10 cellular contexts compared by ENCODE assay signal in the genomic region with DNA sequence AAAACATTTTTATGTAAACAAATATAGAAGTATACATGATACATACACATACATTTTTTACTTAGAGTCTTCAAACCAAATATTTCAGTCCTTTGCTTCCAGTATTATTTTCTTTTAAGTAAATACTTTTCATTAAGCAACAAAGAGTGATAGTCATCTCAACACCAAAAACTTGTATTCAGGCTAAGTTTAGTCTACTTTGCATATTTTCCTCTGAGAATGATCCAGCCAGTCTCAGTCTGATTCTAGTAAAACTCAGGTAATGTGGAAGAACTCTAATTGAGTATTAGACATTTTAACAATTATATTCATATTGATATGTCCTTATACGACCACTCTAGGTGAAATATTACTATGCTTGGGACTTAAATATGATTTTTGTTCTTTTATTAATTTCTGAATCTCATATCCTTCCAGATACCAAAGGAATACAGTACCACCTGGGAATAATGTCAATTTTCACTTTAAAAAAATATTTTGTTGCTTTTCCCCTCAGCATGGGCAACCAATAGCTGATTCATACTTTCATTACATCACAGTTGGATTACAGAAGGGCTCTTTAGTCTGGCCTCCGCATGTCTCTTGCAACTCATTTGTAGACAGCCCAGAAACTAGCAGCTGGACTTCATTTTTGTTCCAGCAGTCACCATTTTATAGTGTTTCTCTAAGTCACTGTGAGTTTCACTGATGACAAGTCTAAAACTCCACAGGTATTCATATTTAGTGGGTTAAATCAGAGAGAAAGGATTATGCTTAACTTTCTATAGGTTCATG.
A peak's percentile ranks its signal among the peaks of the same experiment; 100 is the strongest.
DNase-seq lines count a peak whose midpoint lies in the region; ATAC-seq and TF ChIP-seq lines count a peak whose summit lies in the region.
"Had no signal": no experiment of that assay in that cellular context is flagged by ENCODE, and none has a peak within 500 bp of the region (broad histone marks: within the 10 kb centered on the region; RNA-seq: fewer than 3 reads in every experiment).

No MANE protein-coding gene starts in this region.

- H3K27ac ChIP-seq in Peyer's patch = no peak overlapping the region
- no peak overlapping the region for H3K27ac ChIP-seq in hepatocyte

- no peaks in the 10 kb centered on the region for H3K9me3 Mint-ChIP-seq in stimulated activated naive B cell treated with anti-CD40 and anti-IgM and Interleukin-4, amounts not matched to agents 10 μg/mL and 1 μg/mL and 100 μg/mL, for 72 hours
- H3K9me3 Mint-ChIP-seq: T-helper 1 cell treated with Interleukin-12 subunit alpha and Interleukin-12 subunit beta and Interleukin-4 antibody, amounts not matched to agents 30 μg/mL and 1 μg/mL, for 36 hours had no signal

- H3K9me3 ChIP-seq in Peyer's patch = no peaks in the 10 kb centered on the region
- no peaks in the 10 kb centered on the region for H3K9me3 ChIP-seq in hepatocyte (ENCODE audit: low read depth)
- H3K9me3 ChIP-seq: esophagus muscularis mucosa had no signal

- H2AFZ ChIP-seq in hepatocyte = no peak overlapping the region

- H3K36me3 ChIP-seq in Peyer's patch (no peaks in the 10 kb centered on the region), hepatocyte (replicated peaks; ENCODE audit: insufficient read depth, low read depth) (no peaks in the 10 kb centered on the region)
- H3K36me3 ChIP-seq: esophagus muscularis mucosa had no signal

- H4K20me1 ChIP-seq in hepatocyte (ENCODE audit: insufficient read depth, poor library complexity, severe bottlenecking) = no peaks in the 10 kb centered on the region

- peak; percentile 86 for ATAC-seq in GM18868 (IDR thresholded peaks at IDR 0.05; ENCODE audit: unreplicated experiment)
- peak; percentile 79 for ATAC-seq in HG02852 (IDR thresholded peaks at IDR 0.05; ENCODE audit: unreplicated experiment)
- peak; percentile 63 to 85 for ATAC-seq in stimulated activated naive B cell treated with anti-CD40 and anti-IgM and Interleukin-4, amounts not matched to agents 10 μg/mL and 1 μg/mL and 100 μg/mL, for 72 hours (replicated peaks)

- no peak overlapping the region for H3K27ac Mint-ChIP-seq in stimulated activated naive B cell treated with anti-CD40 and anti-IgM and Interleukin-4, amounts not matched to agents 10 μg/mL and 1 μg/mL and 100 μg/mL, for 72 hours
- H3K27ac Mint-ChIP-seq: T-helper 1 cell treated with Interleukin-12 subunit alpha and Interleukin-12 subunit beta and Interleukin-4 antibody, amounts not matched to agents 30 μg/mL and 1 μg/mL, for 36 hours had no signal

- TF ChIP-seq POLR2A in Peyer's patch (IDR thresholded peaks at IDR 0.05) = no peak

- H3K79me2 ChIP-seq in hepatocyte = no peaks in the 10 kb centered on the region

- H3K27me3 ChIP-seq in Peyer's patch (no peaks in the 10 kb centered on the region), hepatocyte (no peaks in the 10 kb centered on the region)
- H3K27me3 ChIP-seq: esophagus muscularis mucosa had no signal

- H3K9me2 ChIP-seq in hepatocyte (replicated peaks; ENCODE audit: insufficient read depth) = no peaks in the 10 kb centered on the region

- peak; percentile 68 for DNase-seq in epithelial cell of esophagus (ENCODE audit: low read depth)
- DNase-seq in stimulated activated naive B cell treated with anti-CD40 and anti-IgM and Interleukin-4, amounts not matched to agents 10 μg/mL and 1 μg/mL and 100 μg/mL, for 72 hours = no peak
- DNase-seq in Peyer's patch = no peak
- DNase-seq in hepatocyte (ENCODE audit: low spot score) = no peak
- no peak for DNase-seq in NCI-H146 treated with DMSO at 0.1 percent for 48 hours (lab: John Stamatoyannopoulos, UW; ENCODE audit: unreplicated experiment)
- no peak for DNase-seq in retina

- 83% methylated on average over 2 of the region's 2 CpGs for WGBS in hepatocyte (ENCODE audit: low lambda C conversion rate, missing lambda C conversion rate)

- H3K4me2 ChIP-seq in hepatocyte = no peak overlapping the region

- H3K4me3 ChIP-seq in epithelial cell of esophagus (ENCODE audit: low read length) (no peak overlapping the region), Peyer's patch (no peak overlapping the region), hepatocyte (no peak overlapping the region)
- H3K4me3 ChIP-seq: esophagus muscularis mucosa had no signal

- no peak overlapping the region for H3K4me3 Mint-ChIP-seq in stimulated activated naive B cell treated with anti-CD40 and anti-IgM and Interleukin-4, amounts not matched to agents 10 μg/mL and 1 μg/mL and 100 μg/mL, for 72 hours
- H3K4me3 Mint-ChIP-seq: T-helper 1 cell treated with Interleukin-12 subunit alpha and Interleukin-12 subunit beta and Interleukin-4 antibody, amounts not matched to agents 30 μg/mL and 1 μg/mL, for 36 hours had no signal

- H3K36me3 Mint-ChIP-seq in stimulated activated naive B cell treated with anti-CD40 and anti-IgM and Interleukin-4, amounts not matched to agents 10 μg/mL and 1 μg/mL and 100 μg/mL, for 72 hours = no peaks in the 10 kb centered on the region

- H3K27me3 Mint-ChIP-seq in stimulated activated naive B cell treated with anti-CD40 and anti-IgM and Interleukin-4, amounts not matched to agents 10 μg/mL and 1 μg/mL and 100 μg/mL, for 72 hours = no peaks in the 10 kb centered on the region

- TF ChIP-seq CTCF in epithelial cell of esophagus (IDR thresholded peaks at IDR 0.05; ENCODE audit: insufficient read depth, low read depth, low read length, missing control alignments) (no peak), Peyer's patch (IDR thresholded peaks at IDR 0.05) (no peak), hepatocyte (IDR thresholded peaks at IDR 0.05; ENCODE audit: poor library complexity) (no peak)

- peaks cover 0 to 8% (median 0%) of the 10 kb centered on the region in 4 donors for H3K4me1 ChIP-seq in Peyer's patch
- peaks cover 12% of the 10 kb centered on the region for H3K4me1 ChIP-seq in hepatocyte (ENCODE audit: insufficient read depth)

- peaks cover 6 to 14% of the 10 kb centered on the region in 2 donors for H3K4me1 Mint-ChIP-seq in stimulated activated naive B cell treated with anti-CD40 and anti-IgM and Interleukin-4, amounts not matched to agents 10 μg/mL and 1 μg/mL and 100 μg/mL, for 72 hours
